ENCODE assay signal across 27 cellular contexts in genomic region chr10:75746356-75746755, GRCh38.
DNase-seq lines count a peak whose midpoint lies in the region; ATAC-seq, FAIRE-seq and TF ChIP-seq lines count a peak whose summit lies in the region.
"Had no signal": no experiment of that assay in that cellular context is flagged by ENCODE, and none has a peak within 500 bp of the region (broad histone marks: within the 10 kb centered on the region; RNA-seq: fewer than 3 reads in every experiment).

No MANE protein-coding gene starts in this region.

- POLR2A ChIA-PET in activated CD8-positive, alpha-beta T cell treated with anti-CD3 and anti-CD28 coated beads for 36 hours (lab: Charles Lee): no interaction called here

- H3F3A ChIP-seq in Loucy (ENCODE audit: low read depth) (peaks cover 4% of the 10 kb centered on the region; the same call in 1 of the 2 replicates), neural progenitor cell (ENCODE audit: low read depth) (no peaks in the 10 kb centered on the region)

- H3K27ac Mint-ChIP-seq in neural progenitor cell: no peak overlapping the region
- no peak overlapping the region for H3K27ac Mint-ChIP-seq in activated CD8-positive, alpha-beta T cell treated with anti-CD3 and anti-CD28 coated beads for 36 hours
- H3K27ac Mint-ChIP-seq: CD8-positive, alpha-beta T cell had no signal

- intact Hi-C loops in activated CD8-positive, alpha-beta T cell treated with anti-CD3 and anti-CD28 coated beads for 36 hours (cut with micrococcal nuclease): no loop called here

- no peaks in the 10 kb centered on the region for H3K9me3 ChIP-seq in Loucy (ENCODE audit: insufficient read depth, low read depth, low read length)
- H3K9me3 ChIP-seq in neural progenitor cell (ENCODE audit: low read depth): no peaks in the 10 kb centered on the region
- H3K9me3 ChIP-seq: Caco-2, Peyer's patch had no signal

- H3K4me1 Mint-ChIP-seq in neural progenitor cell: peaks cover 10% of the 10 kb centered on the region
- no peaks in the 10 kb centered on the region for H3K4me1 Mint-ChIP-seq in activated CD8-positive, alpha-beta T cell treated with anti-CD3 and anti-CD28 coated beads for 36 hours (ENCODE audit: low read depth)

- H3K4me3 Mint-ChIP-seq in neural progenitor cell: no peak overlapping the region
- H3K4me3 Mint-ChIP-seq in activated CD8-positive, alpha-beta T cell treated with anti-CD3 and anti-CD28 coated beads for 36 hours: no peak overlapping the region
- H3K4me3 Mint-ChIP-seq: CD8-positive, alpha-beta T cell had no signal

- FAIRE-seq in islet of Langerhans (lab: Jason Lieb, UNC): peak; percentile 36
- FAIRE-seq: GM12892, H1, HTR-8/SVneo had no signal

- H3K4me2 ChIP-seq in Loucy (ENCODE audit: low read depth, low read length, poor library complexity, severe bottlenecking) (no peak overlapping the region), neural progenitor cell (peak overlapping the region; percentile 28)

- CTCF ChIA-PET in activated CD8-positive, alpha-beta T cell treated with anti-CD3 and anti-CD28 coated beads for 36 hours (lab: Charles Lee): no interaction called here

- H3K27ac ChIP-seq in 22Rv1 (0 out of 2 replicates have a peak overlapping the region, but pooled peaks have one; percentile 24), neural progenitor cell (no peak overlapping the region)
- H3K27ac ChIP-seq: Peyer's patch had no signal

- peaks cover 6% of the 10 kb centered on the region for H3K9me3 Mint-ChIP-seq in neural progenitor cell
- H3K9me3 Mint-ChIP-seq in activated CD8-positive, alpha-beta T cell treated with anti-CD3 and anti-CD28 coated beads for 36 hours: no peaks in the 10 kb centered on the region
- H3K9me3 Mint-ChIP-seq: CD8-positive, alpha-beta T cell had no signal

- H3K4me1 ChIP-seq in Loucy (ENCODE audit: insufficient read depth, low read length, poor library complexity, severe bottlenecking) (peaks cover 56% of the 10 kb centered on the region), neural progenitor cell (peaks cover 9% of the 10 kb centered on the region)
- H3K4me1 ChIP-seq: Peyer's patch had no signal

- H3K4me3 ChIP-seq in Loucy (ENCODE audit: low read length, poor library complexity, severe bottlenecking) (no peak overlapping the region), neural progenitor cell (no peak overlapping the region)
- H3K4me3 ChIP-seq: Peyer's patch had no signal

- H4K20me1 ChIP-seq in Loucy (ENCODE audit: insufficient read depth, low read length, poor library complexity, severe bottlenecking) (no peaks in the 10 kb centered on the region), neural progenitor cell (ENCODE audit: low read depth) (no peaks in the 10 kb centered on the region)

- no peak for ATAC-seq in activated CD4-positive, CD25-positive, alpha-beta regulatory T cell treated with anti-CD3 and anti-CD28 coated beads, Interleukin-2, amount 50 U/mL, for 24 hours
- no peak for ATAC-seq in activated CD8-positive, alpha-beta T cell treated with anti-CD3 and anti-CD28 coated beads for 36 hours
- ATAC-seq: CD8-positive, alpha-beta T cell had no signal

- DNase-seq in neural progenitor cell (ENCODE audit: low spot score) (no peak), HUDEP-2 (lab: John Stamatoyannopoulos, UW; ENCODE audit: unreplicated experiment in 76 of 76) (no peak)
- no peak for DNase-seq in activated CD8-positive, alpha-beta T cell treated with anti-CD3 and anti-CD28 coated beads for 36 hours
- DNase-seq: C1 segment of cervical spinal cord; Caco-2; CD8-positive, alpha-beta T cell; DND-41; HCEC 1CT; IMR-90; KG1; MM.1S; NCI-H1417; NCI-H187; NCI-H2081 treated with DMSO at 0.1 percent for 48 hours; NCI-H2171 treated with DMSO at 0.1 percent for 48 hours; NCI-H345; NCI-H524; Peyer's patch; SHP77 treated with DMSO at 0.1 percent for 48 hours; T-helper 1 cell had no signal

- H3K36me3 Mint-ChIP-seq in neural progenitor cell: no peaks in the 10 kb centered on the region
- no peaks in the 10 kb centered on the region for H3K36me3 Mint-ChIP-seq in activated CD8-positive, alpha-beta T cell treated with anti-CD3 and anti-CD28 coated beads for 36 hours (ENCODE audit: low read depth)
- H3K36me3 Mint-ChIP-seq: CD8-positive, alpha-beta T cell had no signal

- H3K27me3 Mint-ChIP-seq in neural progenitor cell (ENCODE audit: insufficient read depth, low read depth): no peaks in the 10 kb centered on the region
- H3K27me3 Mint-ChIP-seq in activated CD8-positive, alpha-beta T cell treated with anti-CD3 and anti-CD28 coated beads for 36 hours: peaks cover 4% of the 10 kb centered on the region

- H3K79me2 ChIP-seq in Loucy (ENCODE audit: insufficient read depth, low read length) (no peaks in the 10 kb centered on the region), neural progenitor cell (ENCODE audit: low read depth) (no peaks in the 10 kb centered on the region)

- H3K9ac ChIP-seq in Loucy (ENCODE audit: low read depth, low read length, poor library complexity, severe bottlenecking): peak overlapping the region; percentile 5
- no peak overlapping the region for H3K9ac ChIP-seq in neural progenitor cell

- no peaks in the 10 kb centered on the region for H3K9me2 ChIP-seq in Loucy (replicated peaks; ENCODE audit: low read depth, low read length)

- no peak for TF ChIP-seq CTCF in 22Rv1 (IDR thresholded peaks at IDR 0.05)
- TF ChIP-seq CTCF in Loucy (conservative IDR thresholded peaks at IDR 0.05; ENCODE audit: low read length): no peak
- TF ChIP-seq CTCF in neural progenitor cell (IDR thresholded peaks at IDR 0.05): no peak
- no peak for TF ChIP-seq CTCF in activated CD8-positive, alpha-beta T cell treated with anti-CD3 and anti-CD28 coated beads for 36 hours (IDR thresholded peaks at IDR 0.05)

- H2AFZ ChIP-seq in Loucy (ENCODE audit: low read length) (peak overlapping the region; percentile 7; the same call in 1 of the 2 replicates), neural progenitor cell (replicated peaks) (no peak overlapping the region)

- H3K27me3 ChIP-seq in Loucy (ENCODE audit: insufficient read depth, low read length, poor library complexity, severe bottlenecking) (no peaks in the 10 kb centered on the region), neural progenitor cell (no peaks in the 10 kb centered on the region)
- H3K27me3 ChIP-seq: Peyer's patch had no signal

- H3K36me3 ChIP-seq in Loucy (ENCODE audit: insufficient read depth, low read length): no peaks in the 10 kb centered on the region
- H3K36me3 ChIP-seq in neural progenitor cell: no peaks in the 10 kb centered on the region
- H3K36me3 ChIP-seq: Peyer's patch had no signal
